In the genomic region with DNA sequence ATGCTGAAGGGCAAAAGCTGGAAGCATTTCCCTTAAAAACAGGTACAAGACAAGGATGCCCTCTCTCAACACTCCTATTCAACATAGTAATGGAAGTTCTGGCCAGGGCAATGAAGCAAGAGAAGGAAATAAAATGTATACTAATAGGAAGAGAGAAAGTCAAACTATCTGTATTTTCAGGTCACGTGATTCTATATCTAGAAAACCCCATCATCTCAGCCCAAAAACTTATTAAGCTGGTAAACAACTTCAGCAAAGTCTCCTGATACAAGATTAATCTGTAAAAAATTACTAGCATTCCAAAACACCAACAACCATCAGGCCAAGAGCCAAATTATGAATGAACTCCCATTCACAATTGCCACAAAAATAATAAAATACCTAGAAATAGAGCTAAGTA, we compare ENCODE assay signal across 8 cellular contexts.
"Had no signal": no experiment of that assay in that cellular context is flagged by ENCODE, and none has a peak within 500 bp of the region (broad histone marks: within the 10 kb centered on the region; RNA-seq: fewer than 3 reads in every experiment).

No MANE protein-coding gene starts in this region.

- FAIRE-seq: G401.6, GM12878, GM12891, GM12892, GM18507, GM19239 had no signal

- DNase-seq: GDM1, GF-D8 had no signal

- ATAC-seq: GM12878 had no signal

- H3K4me3 ChIP-seq: GM12878 had no signal
